In genomic region chr1:56473582-56474270, GRCh38 we compare ENCODE assay signal across 24 cellular contexts.
A peak's percentile ranks its signal among the peaks of the same experiment; 100 is the strongest.
DNase-seq lines count a peak whose midpoint lies in the region; ATAC-seq, FAIRE-seq and TF ChIP-seq lines count a peak whose summit lies in the region.
"Had no signal": no experiment of that assay in that cellular context is flagged by ENCODE, and none has a peak within 500 bp of the region (broad histone marks: within the 10 kb centered on the region; RNA-seq: fewer than 3 reads in every experiment).

No MANE protein-coding gene starts in this region.

- no peak for TF ChIP-seq EP300 in gastroesophageal sphincter (IDR thresholded peaks at IDR 0.05)

- H3K4me1 ChIP-seq in IMR-90 (ENCODE audit: control insufficient read depth, insufficient read depth, low read length) (peaks cover 4% of the 10 kb centered on the region; the same call in 1 of the 2 replicates), right lobe of liver (peaks cover 0 to 41% (median 14%) of the 10 kb centered on the region in 4 donors), gastroesophageal sphincter (peaks cover 0 to 45% (median 2%) of the 10 kb centered on the region in 3 donors)

- CTCF ChIA-PET in IMR-90 (lab: Yijun Ruan, JAX): no interaction called here

- no peaks in the 10 kb centered on the region for H3K9me3 Mint-ChIP-seq in stimulated activated naive B cell treated with anti-CD40 and anti-IgM and Interleukin-4, amounts not matched to agents 10 μg/mL and 1 μg/mL and 100 μg/mL, for 72 hours
- H3K9me3 Mint-ChIP-seq: activated B cell treated with CpG ODN at 0.5 μM for 24 hours; activated CD4-positive, alpha-beta memory T cell treated with anti-CD3 and anti-CD28 coated beads for 36 hours; T-helper 2 cell treated with Interferon-gamma antibody and Interleukin-4, amounts not matched to agents 5 μg/mL and 100 μg/mL, for 36 hours had no signal

- H2BK5ac ChIP-seq in IMR-90 (ENCODE audit: low read depth, low read length, poor library complexity, severe bottlenecking): no peak overlapping the region

- no peaks in the 10 kb centered on the region for H3K79me1 ChIP-seq in IMR-90 (ENCODE audit: low read depth in 1 of 2, low read length in 2 of 2)

- no CpG with 5 or more reads among the region's 3 CpGs for WGBS in IMR-90 (ENCODE audit: extremely low coverage in 2 of 2, insufficient read length in 1 of 2), 2 experiments
- WGBS in right lobe of liver (ENCODE audit: insufficient coverage, low coverage, low lambda C conversion rate, missing lambda C conversion rate): 58% methylated on average over 3 of the region's 3 CpGs
- WGBS in gastroesophageal sphincter (ENCODE audit: low coverage in 1 of 2), 2 donors: 64 to 78% methylated on average over 2 of the region's 3 CpGs

- DNase-seq in AG08395 (ENCODE audit: low spot score) (peak; percentile 25), IMR-90 (peak; percentile 27), bronchial epithelial cell (ENCODE audit: low read depth) (peak; percentile 9), right lobe of liver (no peak), COR-L47 (lab: John Stamatoyannopoulos, UW) (no peak)
- DNase-seq in stimulated activated naive B cell treated with anti-CD40 and anti-IgM and Interleukin-4, amounts not matched to agents 10 μg/mL and 1 μg/mL and 100 μg/mL, for 72 hours: no peak
- DNase-seq: activated CD4-positive, alpha-beta memory T cell treated with anti-CD3 and anti-CD28 coated beads for 36 hours; activated naive CD4-positive, alpha-beta T cell treated with Interleukin-2 at 50 U/mL for 16 hours; activated T-cell treated with anti-CD3 and anti-CD28 coated beads, Interleukin-2, amount 50 U/mL, for 1 hour; amniotic stem cell; DMS153; effector memory CD8-positive, alpha-beta T cell; islet precursor cell; NCI-H1694 treated with DMSO at 0.1 percent for 48 hours; NCI-H345 had no signal

- H3K4me3 Mint-ChIP-seq in stimulated activated naive B cell treated with anti-CD40 and anti-IgM and Interleukin-4, amounts not matched to agents 10 μg/mL and 1 μg/mL and 100 μg/mL, for 72 hours: no peak overlapping the region
- H3K4me3 Mint-ChIP-seq: activated CD4-positive, alpha-beta memory T cell treated with anti-CD3 and anti-CD28 coated beads for 36 hours; effector memory CD8-positive, alpha-beta T cell; T-helper 2 cell treated with Interferon-gamma antibody and Interleukin-4, amounts not matched to agents 5 μg/mL and 100 μg/mL, for 36 hours had no signal

- TF ChIP-seq CTCF in IMR-90 (conservative IDR thresholded peaks at IDR 0.05; ENCODE audit: low read depth, low read length): no peak
- TF ChIP-seq CTCF in bronchial epithelial cell (IDR thresholded peaks at IDR 0.05; ENCODE audit: insufficient read depth, low read length, severe bottlenecking): no peak
- TF ChIP-seq CTCF in right lobe of liver (IDR thresholded peaks at IDR 0.05): no peak
- TF ChIP-seq CTCF in gastroesophageal sphincter (IDR thresholded peaks at IDR 0.05): no peak

- TF ChIP-seq RAD21 in IMR-90 (IDR thresholded peaks at IDR 0.05; ENCODE audit: low read length): no peak

- no peak overlapping the region for H3K23ac ChIP-seq in IMR-90 (ENCODE audit: low read depth, low read length)

- H4K91ac ChIP-seq in IMR-90 (ENCODE audit: insufficient read depth, low read depth, low read length): no peak overlapping the region

- peaks cover 31 to 39% of the 10 kb centered on the region in 2 donors for H3K27me3 Mint-ChIP-seq in stimulated activated naive B cell treated with anti-CD40 and anti-IgM and Interleukin-4, amounts not matched to agents 10 μg/mL and 1 μg/mL and 100 μg/mL, for 72 hours

- no peak overlapping the region for H3K18ac ChIP-seq in IMR-90 (ENCODE audit: low read depth, low read length)

- H3K9me3 ChIP-seq in IMR-90 (ENCODE audit: control insufficient read depth, insufficient read depth, low read length): no peaks in the 10 kb centered on the region
- H3K9me3 ChIP-seq in right lobe of liver: no peaks in the 10 kb centered on the region
- no peaks in the 10 kb centered on the region for H3K9me3 ChIP-seq in gastroesophageal sphincter
- H3K9me3 ChIP-seq: A549, right atrium auricular region, thoracic aorta had no signal

- intact Hi-C loops in IMR-90 (cut with micrococcal nuclease) (loop anchor here (10.0 kb wide), 1 partner anchor 1099 kb away; no protein-coding TSS in a partner anchor), right lobe of liver (cut with DNase I) (no loop called here)

- no peak overlapping the region for H2AFZ ChIP-seq in IMR-90 (replicated peaks; ENCODE audit: low read length, poor library complexity)
- H2AFZ ChIP-seq: hepatocyte had no signal

- H3K4me1 Mint-ChIP-seq in stimulated activated naive B cell treated with anti-CD40 and anti-IgM and Interleukin-4, amounts not matched to agents 10 μg/mL and 1 μg/mL and 100 μg/mL, for 72 hours: peaks cover 36 to 49% of the 10 kb centered on the region in 2 donors

- H3K27ac ChIP-seq in IMR-90 (ENCODE audit: insufficient read depth, low read length) (no peak overlapping the region), right lobe of liver (peak overlapping the region; percentile 30 to 83 (median 54)), gastroesophageal sphincter (peak overlapping the region in 2 of 4 donors; percentile 12 to 31)
- H3K27ac ChIP-seq: A549, hepatocyte, SK-N-MC, thoracic aorta had no signal

- TF ChIP-seq POLR2A in IMR-90 (IDR thresholded peaks at IDR 0.05; ENCODE audit: low read depth, low read length) (no peak), right lobe of liver (IDR thresholded peaks at IDR 0.05) (no peak), gastroesophageal sphincter (IDR thresholded peaks at IDR 0.05) (no peak)

- H3K4me3 ChIP-seq in IMR-90 (ENCODE audit: insufficient read depth, low read depth, low read length) (no peak overlapping the region), bronchial epithelial cell (ENCODE audit: low read depth, low read length) (no peak overlapping the region), right lobe of liver (no peak overlapping the region), gastroesophageal sphincter (no peak overlapping the region)
- H3K4me3 ChIP-seq: A549, hepatocyte, right atrium auricular region, SK-N-MC, thoracic aorta had no signal

- dilution Hi-C loops in IMR-90 (cut with HindIII; ENCODE audit: low sequenced_read_pairs, unreplicated experiment): no loop called here

- ATAC-seq in IMR-90 (ENCODE audit: low read depth): no peak
- peak; percentile 22 to 57 (median 54) for ATAC-seq in right lobe of liver
- no peak for ATAC-seq in GM18909 (IDR thresholded peaks at IDR 0.05; ENCODE audit: poor library complexity, unreplicated experiment)
- ATAC-seq in stimulated activated naive B cell treated with anti-CD40 and anti-IgM and Interleukin-4, amounts not matched to agents 10 μg/mL and 1 μg/mL and 100 μg/mL, for 72 hours (replicated peaks): no peak
- ATAC-seq in gastroesophageal sphincter: no peak
- ATAC-seq: A549 had no signal

- H2BK15ac ChIP-seq in IMR-90 (ENCODE audit: low read depth, low read length): no peak overlapping the region

- no peak overlapping the region for H4K5ac ChIP-seq in IMR-90 (ENCODE audit: low read depth, low read length)

- no peak overlapping the region for H2AK5ac ChIP-seq in IMR-90 (ENCODE audit: low read depth, low read length)

- H4K20me1 ChIP-seq in IMR-90 (ENCODE audit: insufficient read depth, low read length): no peaks in the 10 kb centered on the region

- POLR2A ChIA-PET in IMR-90 (lab: Charles Lee; ENCODE audit: unreplicated experiment): no interaction called here

- H3K14ac ChIP-seq in IMR-90 (replicated peaks; ENCODE audit: low read depth, low read length): no peak overlapping the region

- in situ Hi-C loops in IMR-90 (cut with MboI; ENCODE audit: low sequenced_read_pairs): no loop called here

- no peak overlapping the region for H3K4ac ChIP-seq in IMR-90 (ENCODE audit: low read depth, low read length)

- no peak for FAIRE-seq in bronchial epithelial cell (lab: Jason Lieb, UNC)
- FAIRE-seq: A549 had no signal

- H3K27me3 ChIP-seq in IMR-90 (ENCODE audit: control insufficient read depth, insufficient read depth, low read length) (no peaks in the 10 kb centered on the region; the same call in 1 of the 2 replicates), bronchial epithelial cell (ENCODE audit: control insufficient read depth, insufficient read depth, low read length) (peaks cover 5% of the 10 kb centered on the region), right lobe of liver (no peaks in the 10 kb centered on the region), gastroesophageal sphincter (no peaks in the 10 kb centered on the region)
- H3K27me3 ChIP-seq: hepatocyte, right atrium auricular region had no signal

- no peak overlapping the region for H4K8ac ChIP-seq in IMR-90 (ENCODE audit: low read depth in 2 of 2, low read length in 2 of 2)

- no peak overlapping the region for H2BK120ac ChIP-seq in IMR-90 (ENCODE audit: low read depth, low read length)

- no peak overlapping the region for H2BK20ac ChIP-seq in IMR-90 (ENCODE audit: low read depth, low read length)

- H3K4me2 ChIP-seq in IMR-90 (ENCODE audit: low read depth, low read length): no peak overlapping the region
- H3K4me2 ChIP-seq: A549, hepatocyte had no signal

- peaks cover 0 to 2% of the 10 kb centered on the region in 2 donors for H3K36me3 Mint-ChIP-seq in stimulated activated naive B cell treated with anti-CD40 and anti-IgM and Interleukin-4, amounts not matched to agents 10 μg/mL and 1 μg/mL and 100 μg/mL, for 72 hours
- H3K36me3 Mint-ChIP-seq: activated CD4-positive, alpha-beta memory T cell treated with anti-CD3 and anti-CD28 coated beads for 36 hours had no signal

- H2AK9ac ChIP-seq in IMR-90 (replicated peaks; ENCODE audit: low read depth, low read length, poor library complexity): no peak overlapping the region

- no peaks in the 10 kb centered on the region for H3K36me3 ChIP-seq in IMR-90 (ENCODE audit: control insufficient read depth, insufficient read depth, low read length)
- H3K36me3 ChIP-seq in bronchial epithelial cell (ENCODE audit: control insufficient read depth, insufficient read depth, low read length): no peaks in the 10 kb centered on the region
- no peaks in the 10 kb centered on the region for H3K36me3 ChIP-seq in right lobe of liver
- no peaks in the 10 kb centered on the region for H3K36me3 ChIP-seq in gastroesophageal sphincter
- H3K36me3 ChIP-seq: right atrium auricular region, thoracic aorta had no signal

- BruUV-seq in IMR-90 (replicated peaks; lab: Mats Ljungman, UMichigan): no TSS peak

- H3K56ac ChIP-seq in IMR-90 (ENCODE audit: extremely low read depth, insufficient read depth, low read length): no peak overlapping the region

- peaks cover 9% of the 10 kb centered on the region for H3K9me1 ChIP-seq in IMR-90 (ENCODE audit: insufficient read depth, low read length)

- no peak overlapping the region for H3K9ac ChIP-seq in IMR-90 (ENCODE audit: low read depth, low read length)

- no peak overlapping the region for H3K27ac Mint-ChIP-seq in stimulated activated naive B cell treated with anti-CD40 and anti-IgM and Interleukin-4, amounts not matched to agents 10 μg/mL and 1 μg/mL and 100 μg/mL, for 72 hours
- H3K27ac Mint-ChIP-seq: activated CD4-positive, alpha-beta memory T cell treated with anti-CD3 and anti-CD28 coated beads for 36 hours; effector memory CD8-positive, alpha-beta T cell; T-helper 2 cell treated with Interferon-gamma antibody and Interleukin-4, amounts not matched to agents 5 μg/mL and 100 μg/mL, for 36 hours had no signal

Comparison
In these comparisons a context has a peak if more than half of its experiments do, and no peak if none do; other contexts are left out.
1. DNase-seq: peak in AG08395 (single experiment), IMR-90 (single experiment) and bronchial epithelial cell (single experiment); none in right lobe of liver (0 of 3), stimulated activated naive B cell treated with anti-CD40 and anti-IgM and Interleukin-4, amounts not matched to agents 10 μg/mL and 1 μg/mL and 100 μg/mL, for 72 hours (single experiment) and COR-L47 (single experiment).
2. ATAC-seq: peak in right lobe of liver (4 of 4); none in IMR-90 (single experiment), GM18909 (single experiment), stimulated activated naive B cell treated with anti-CD40 and anti-IgM and Interleukin-4, amounts not matched to agents 10 μg/mL and 1 μg/mL and 100 μg/mL, for 72 hours (0 of 2) and gastroesophageal sphincter (single experiment).